ENCODE assay signal across 22 cellular contexts in genomic region chr7:90172121-90172520, GRCh38. TPM values are rescaled to one million over a fixed set of nuclear protein-coding genes. Genes with fewer than 3 reads are reported as not detected.
DNase-seq lines count a peak whose midpoint lies in the region; ATAC-seq and TF ChIP-seq lines count a peak whose summit lies in the region.
"Had no signal": no experiment of that assay in that cellular context is flagged by ENCODE, and none has a peak within 500 bp of the region (broad histone marks: within the 10 kb centered on the region; RNA-seq: fewer than 3 reads in every experiment).

No MANE protein-coding gene starts in this region.

- no peak for TF ChIP-seq EP300 in transverse colon (IDR thresholded peaks at IDR 0.05; ENCODE audit: low read depth)

- H3K9ac ChIP-seq in colonic mucosa (ENCODE audit: low read depth in 2 of 2, low read length in 2 of 2) = no peak overlapping the region
- H3K9ac ChIP-seq: BLaER1 treated with 17β-estradiol and CSF1 and Interleukin-3, amounts not matched to agents 10 nM and 100 nM had no signal

- H3K4me3 ChIP-seq in LNCaP clone FGC (ENCODE audit: low read depth, low read length) (no peak overlapping the region), colonic mucosa (no peak overlapping the region), transverse colon (no peak overlapping the region)
- H3K4me3 ChIP-seq: A549; BLaER1 treated with 17β-estradiol and CSF1 and Interleukin-3, amounts not matched to agents 10 nM and 100 nM had no signal

- H3K36me3 Mint-ChIP-seq in natural killer cell treated with Interleukin-12 subunit alpha and Interleukin-12 subunit beta and Interleukin-15 and Interleukin-18, amount 100 ng/mL, for 72 hours = peaks cover 23% of the 10 kb centered on the region
- no peaks in the 10 kb centered on the region for H3K36me3 Mint-ChIP-seq in natural killer cell
- H3K36me3 Mint-ChIP-seq in activated CD4-positive, alpha-beta memory T cell treated with anti-CD3 and anti-CD28 coated beads, Interleukin-2, amount 10 ng/mL, durations not matched to agents 7 days and 5 days (ENCODE audit: low read depth) = peaks cover 2% of the 10 kb centered on the region
- no peaks in the 10 kb centered on the region for H3K36me3 Mint-ChIP-seq in CD4-positive, alpha-beta T cell (ENCODE audit: low read depth)
- H3K36me3 Mint-ChIP-seq: CD8-positive, alpha-beta T cell had no signal

- no peak for TF ChIP-seq POLR2A in transverse colon (IDR thresholded peaks at IDR 0.05)

- H3K4me1 Mint-ChIP-seq in natural killer cell treated with Interleukin-12 subunit alpha and Interleukin-12 subunit beta and Interleukin-15 and Interleukin-18, amount 100 ng/mL, for 72 hours (ENCODE audit: low read depth in 2 of 2) = peaks cover 13 to 19% of the 10 kb centered on the region in 2 donors
- H3K4me1 Mint-ChIP-seq in natural killer cell = no peaks in the 10 kb centered on the region
- H3K4me1 Mint-ChIP-seq in activated CD4-positive, alpha-beta memory T cell treated with anti-CD3 and anti-CD28 coated beads, Interleukin-2, amount 10 ng/mL, durations not matched to agents 7 days and 5 days = peaks cover 9% of the 10 kb centered on the region
- H3K4me1 Mint-ChIP-seq in CD4-positive, alpha-beta T cell (ENCODE audit: low read depth) = no peaks in the 10 kb centered on the region

- peak overlapping the region; percentile 38 to 69 for H3K27ac Mint-ChIP-seq in natural killer cell treated with Interleukin-12 subunit alpha and Interleukin-12 subunit beta and Interleukin-15 and Interleukin-18, amount 100 ng/mL, for 72 hours
- H3K27ac Mint-ChIP-seq in natural killer cell = no peak overlapping the region
- no peak overlapping the region for H3K27ac Mint-ChIP-seq in activated CD4-positive, alpha-beta memory T cell treated with anti-CD3 and anti-CD28 coated beads, Interleukin-2, amount 10 ng/mL, durations not matched to agents 7 days and 5 days
- no peak overlapping the region for H3K27ac Mint-ChIP-seq in CD4-positive, alpha-beta T cell
- H3K27ac Mint-ChIP-seq: CD8-positive, alpha-beta T cell had no signal

- H3K36me3 ChIP-seq in colonic mucosa (no peaks in the 10 kb centered on the region), transverse colon (no peaks in the 10 kb centered on the region)
- H3K36me3 ChIP-seq: BE2C had no signal

- intact Hi-C loops in natural killer cell (cut with micrococcal nuclease) (no loop called here), colonic mucosa (cut with DNase I) (no loop called here), transverse colon (cut with DNase I; ENCODE audit: low total_unique reads) (no loop called here)
- intact Hi-C loops in CD4-positive, alpha-beta T cell (cut with DNase I, micrococcal nuclease) = no loop called here

- H3K27me3 Mint-ChIP-seq in natural killer cell treated with Interleukin-12 subunit alpha and Interleukin-12 subunit beta and Interleukin-15 and Interleukin-18, amount 100 ng/mL, for 72 hours = peaks cover 5 to 30% of the 10 kb centered on the region in 2 donors
- H3K27me3 Mint-ChIP-seq in natural killer cell (ENCODE audit: low read depth in 2 of 2) = peaks cover 6 to 16% of the 10 kb centered on the region in 2 donors
- H3K27me3 Mint-ChIP-seq in activated CD4-positive, alpha-beta memory T cell treated with anti-CD3 and anti-CD28 coated beads, Interleukin-2, amount 10 ng/mL, durations not matched to agents 7 days and 5 days = peaks cover 17% of the 10 kb centered on the region
- peaks cover 35% of the 10 kb centered on the region for H3K27me3 Mint-ChIP-seq in CD4-positive, alpha-beta T cell

- DNase-seq in natural killer cell treated with Interleukin-12 subunit alpha and Interleukin-12 subunit beta and Interleukin-15 and Interleukin-18, amount 100 ng/mL, for 72 hours (ENCODE audit: low spot score) = no peak
- DNase-seq in natural killer cell (no peak), LNCaP clone FGC (ENCODE audit: low read depth) (peak; percentile 50), colonic mucosa (no peak), transverse colon (no peak), left lobe of liver (ENCODE audit: low spot score) (no peak)
- DNase-seq in activated CD4-positive, alpha-beta memory T cell treated with anti-CD3 and anti-CD28 coated beads, Interleukin-2, amount 10 ng/mL, durations not matched to agents 7 days and 5 days = no peak
- DNase-seq in CD4-positive, alpha-beta T cell = no peak
- DNase-seq: 8988T; ACHN; AML-193; BE2C; Caco-2; CD8-positive, alpha-beta T cell; DMS 273 treated with DMSO at 0.1 percent for 48 hours; DMS79; EL; GDM1; H7 had no signal

- peak overlapping the region; percentile 23 for H3K4me3 Mint-ChIP-seq in natural killer cell treated with Interleukin-12 subunit alpha and Interleukin-12 subunit beta and Interleukin-15 and Interleukin-18, amount 100 ng/mL, for 72 hours
- H3K4me3 Mint-ChIP-seq in natural killer cell = no peak overlapping the region
- no peak overlapping the region for H3K4me3 Mint-ChIP-seq in activated CD4-positive, alpha-beta memory T cell treated with anti-CD3 and anti-CD28 coated beads, Interleukin-2, amount 10 ng/mL, durations not matched to agents 7 days and 5 days
- H3K4me3 Mint-ChIP-seq in CD4-positive, alpha-beta T cell = no peak overlapping the region
- H3K4me3 Mint-ChIP-seq: CD8-positive, alpha-beta T cell had no signal

- no peaks in the 10 kb centered on the region for H3K9me3 ChIP-seq in colonic mucosa
- H3K9me3 ChIP-seq in transverse colon = no peaks in the 10 kb centered on the region
- H3K9me3 ChIP-seq in CD4-positive, alpha-beta T cell (ENCODE audit: control insufficient read depth, low read length) = peaks cover 7% of the 10 kb centered on the region
- H3K9me3 ChIP-seq: BE2C had no signal

- 54 to 57% methylated on average over 2 of the region's 2 CpGs for WGBS in transverse colon (ENCODE audit: low coverage in 1 of 2), 2 donors

- no peak for ATAC-seq in natural killer cell treated with Interleukin-12 subunit alpha and Interleukin-12 subunit beta and Interleukin-15 and Interleukin-18, amount 100 ng/mL, for 72 hours
- ATAC-seq in natural killer cell = no peak
- no peak for ATAC-seq in left lobe of liver
- ATAC-seq in CD4-positive, alpha-beta T cell (ENCODE audit: poor library complexity) = no peak
- ATAC-seq: A549; CD8-positive, alpha-beta T cell; HCT116 had no signal

- POLR2A ChIA-PET in activated CD4-positive, alpha-beta memory T cell treated with anti-CD3 and anti-CD28 coated beads, Interleukin-2, amount 10 ng/mL, durations not matched to agents 7 days and 5 days (lab: Charles Lee) = no interaction called here
- POLR2A ChIA-PET in CD4-positive, alpha-beta T cell (lab: Charles Lee) = no interaction called here

- peaks cover 11% of the 10 kb centered on the region for H3K9me3 Mint-ChIP-seq in natural killer cell treated with Interleukin-12 subunit alpha and Interleukin-12 subunit beta and Interleukin-15 and Interleukin-18, amount 100 ng/mL, for 72 hours
- peaks cover 0 to 3% of the 10 kb centered on the region in 2 donors for H3K9me3 Mint-ChIP-seq in natural killer cell
- H3K9me3 Mint-ChIP-seq in activated CD4-positive, alpha-beta memory T cell treated with anti-CD3 and anti-CD28 coated beads, Interleukin-2, amount 10 ng/mL, durations not matched to agents 7 days and 5 days = no peaks in the 10 kb centered on the region
- H3K9me3 Mint-ChIP-seq in CD4-positive, alpha-beta T cell = no peaks in the 10 kb centered on the region
- H3K9me3 Mint-ChIP-seq: CD8-positive, alpha-beta T cell had no signal

- H3K27ac ChIP-seq in colonic mucosa (peak overlapping the region; percentile 25), transverse colon (peak overlapping the region; percentile 12 to 74 (median 66))
- H3K27ac ChIP-seq in CD4-positive, alpha-beta T cell (ENCODE audit: low read depth, low read length) = no peak overlapping the region
- H3K27ac ChIP-seq: BLaER1 treated with 17β-estradiol and CSF1 and Interleukin-3, amounts not matched to agents 10 nM and 100 nM had no signal

- in situ Hi-C loops in transverse colon (cut with MboI; ENCODE audit: low pct_ligation_motif_present in 1 of 4, low pct_unique_long_range_greater_than_20kb in 1 of 4, low sequenced_read_pairs in 3 of 4) = loop anchor here (25.0 kb wide), 2 partner anchors 90 to 240 kb away; partner anchors contain the start of gene CLDN12 (in 2 of the 4)

- TF ChIP-seq CTCF in natural killer cell (IDR thresholded peaks at IDR 0.05) (no peak), LNCaP clone FGC (IDR thresholded peaks at IDR 0.05; ENCODE audit: control insufficient read depth, extremely low read depth, insufficient read depth) (no peak), colonic mucosa (IDR thresholded peaks at IDR 0.05) (no peak), transverse colon (IDR thresholded peaks at IDR 0.05) (no peak)
- no peak for TF ChIP-seq CTCF in CD4-positive, alpha-beta T cell (IDR thresholded peaks at IDR 0.05)

- CTCF ChIA-PET in activated CD4-positive, alpha-beta memory T cell treated with anti-CD3 and anti-CD28 coated beads, Interleukin-2, amount 10 ng/mL, durations not matched to agents 7 days and 5 days (lab: Charles Lee) = interaction anchor here (1.5 kb wide), 1 partner anchor 18 kb away, joined by 4 read pairs; the partner anchor contains the start of gene STEAP1
- CTCF ChIA-PET in CD4-positive, alpha-beta T cell (lab: Charles Lee) = interaction anchor here (0.5 kb wide), 1 partner anchor 1004 kb away, joined by 3 read pairs; no protein-coding TSS in a partner anchor

- H3K4me1 ChIP-seq in colonic mucosa (no peaks in the 10 kb centered on the region), transverse colon (peaks cover 4 to 25% (median 17%) of the 10 kb centered on the region in 4 donors)
- H3K4me1 ChIP-seq: BE2C; BLaER1 treated with 17β-estradiol and CSF1 and Interleukin-3, amounts not matched to agents 10 nM and 100 nM; Caco-2 had no signal

- H3K27me3 ChIP-seq in colonic mucosa (no peaks in the 10 kb centered on the region), transverse colon (no peaks in the 10 kb centered on the region)
- H3K27me3 ChIP-seq in CD4-positive, alpha-beta T cell (ENCODE audit: control insufficient read depth, insufficient read depth, low read length) = peaks cover 7% of the 10 kb centered on the region
- H3K27me3 ChIP-seq: BE2C; BLaER1 treated with 17β-estradiol and CSF1 and Interleukin-3, amounts not matched to agents 10 nM and 100 nM had no signal

RNA-seq across cellular contexts. Expression of gene STEAP1, which starts 17.9 kb away (rescaled TPM):
- total RNA-seq in natural killer cell treated with Interleukin-12 subunit alpha and Interleukin-12 subunit beta and Interleukin-15 and Interleukin-18, amount 100 ng/mL, for 72 hours = 10 to 100 TPM; 13.2 to 37.2 TPM
- total RNA-seq in natural killer cell = not detected
- 10 to 100 TPM; 19.2 to 22.0 TPM for total RNA-seq in colonic mucosa
- total RNA-seq in transverse colon = 10 to 100 TPM in 2 of 4 donors, 1 to 10 TPM in 2; 4.1 to 36.4 (median 18.6) TPM
- total RNA-seq in left lobe of liver = 5.5 TPM
- total RNA-seq in activated CD4-positive, alpha-beta memory T cell treated with anti-CD3 and anti-CD28 coated beads, Interleukin-2, amount 10 ng/mL, durations not matched to agents 7 days and 5 days = under 1 TPM; 0.25 to 0.53 TPM
- total RNA-seq in CD4-positive, alpha-beta T cell = not detected
- total RNA-seq: CD8-positive, alpha-beta T cell had no signal

RNA-seq across cellular contexts. Expression of gene STEAP2, which starts 39.4 kb away (rescaled TPM):
- total RNA-seq in natural killer cell treated with Interleukin-12 subunit alpha and Interleukin-12 subunit beta and Interleukin-15 and Interleukin-18, amount 100 ng/mL, for 72 hours = 1 to 10 TPM; 1.8 to 3.1 TPM
- total RNA-seq in natural killer cell (under 1 TPM in 2 of 3 donors, not detected in 1; 0.05 to 0.16 TPM), colonic mucosa (10 to 100 TPM; 19.7 to 27.3 TPM), transverse colon (10 to 100 TPM in 3 of 4 donors, 1 to 10 TPM in 1; 9.2 to 42.9 (median 27.9) TPM), left lobe of liver (0.81 TPM)
- under 1 TPM in 1 of 2 experiments, not detected in 1; 0.05 TPM for total RNA-seq in activated CD4-positive, alpha-beta memory T cell treated with anti-CD3 and anti-CD28 coated beads, Interleukin-2, amount 10 ng/mL, durations not matched to agents 7 days and 5 days
- total RNA-seq in CD4-positive, alpha-beta T cell = not detected
- total RNA-seq: CD8-positive, alpha-beta T cell had no signal

Comparison
In these comparisons a context has a peak if more than half of its experiments do, and no peak if none do; other contexts are left out.
1. H3K27ac Mint-ChIP-seq: peak in natural killer cell treated with Interleukin-12 subunit alpha and Interleukin-12 subunit beta and Interleukin-15 and Interleukin-18, amount 100 ng/mL, for 72 hours (2 of 2); none in natural killer cell (0 of 2), activated CD4-positive, alpha-beta memory T cell treated with anti-CD3 and anti-CD28 coated beads, Interleukin-2, amount 10 ng/mL, durations not matched to agents 7 days and 5 days (single experiment) and CD4-positive, alpha-beta T cell (single experiment).